6 cellular contexts compared by ENCODE assay signal in genomic region chr16:67430504-67431076, GRCh38. TPM values are rescaled to one million over a fixed set of nuclear protein-coding genes. Genes with fewer than 3 reads are reported as not detected.
DNase-seq lines count a peak whose midpoint lies in the region; FAIRE-seq and TF ChIP-seq lines count a peak whose summit lies in the region.

No MANE protein-coding gene starts in this region.

- dilution Hi-C loops in keratinocyte (cut with MboI; ENCODE audit: extremely low pct_ligation_motif_present, low sequenced_read_pairs): no loop called here

- H3K36me3 ChIP-seq in keratinocyte (ENCODE audit: control insufficient read depth in 2 of 2, extremely low read depth in 1 of 2, insufficient read depth in 2 of 2, low read length in 2 of 2): peaks cover 0 to under 1% of the 10 kb centered on the region in 2 experiments

- FAIRE-seq in keratinocyte (lab: Jason Lieb, UNC): no peak

- H3K27ac ChIP-seq in HL-60 (replicated peaks): no peak overlapping the region
- H3K27ac ChIP-seq in keratinocyte (ENCODE audit: control insufficient read depth, insufficient read depth, low read length): no peak overlapping the region

- peak overlapping the region; percentile 37 for H3K9ac ChIP-seq in keratinocyte (ENCODE audit: control insufficient read depth, extremely low read depth, insufficient read depth, low read length)

- H3K27me3 ChIP-seq in HL-60 (ENCODE audit: insufficient read depth, poor library complexity, severe bottlenecking): peaks cover 25% of the 10 kb centered on the region
- peaks cover 19% of the 10 kb centered on the region for H3K27me3 ChIP-seq in keratinocyte (ENCODE audit: control insufficient read depth, extremely low read depth, insufficient read depth, low read length)

- peak overlapping the region; percentile 30 for H3K4me3 ChIP-seq in HL-60 (replicated peaks; ENCODE audit: insufficient read depth, low read length)
- H3K4me3 ChIP-seq in keratinocyte (ENCODE audit: control insufficient read depth in 2 of 3, extremely low read depth in 1 of 3, insufficient read depth in 2 of 3, low read depth in 1 of 3, low read length in 3 of 3): peak overlapping the region; percentile 27 to 57 (median 55)

- no peaks in the 10 kb centered on the region for H3K9me3 ChIP-seq in keratinocyte (ENCODE audit: control insufficient read depth, low read depth, low read length)

- no peaks in the 10 kb centered on the region for H3K79me2 ChIP-seq in keratinocyte (ENCODE audit: control insufficient read depth, insufficient read depth, low read length)

- TF ChIP-seq CTCF in HL-60 (IDR thresholded peaks at IDR 0.05; ENCODE audit: insufficient read depth, low read length): no peak
- TF ChIP-seq CTCF in keratinocyte (optimal IDR thresholded peaks at IDR 0.05 in 1 of 3, IDR thresholded peaks at IDR 0.05 in 1 of 3, conservative IDR thresholded peaks at IDR 0.05 in 1 of 3; ENCODE audit: extremely low read depth in 1 of 3, insufficient read depth in 2 of 3, low read length in 3 of 3): no peak
- no peak for TF ChIP-seq CTCF in type B pancreatic cell (conservative IDR thresholded peaks at IDR 0.05)

- peak overlapping the region; percentile 71 for H2AFZ ChIP-seq in keratinocyte (ENCODE audit: control insufficient read depth, low read length)

- peak overlapping the region; percentile 62 for H3K27ac Mint-ChIP-seq in type B pancreatic cell

- peak overlapping the region; percentile 78 for H3K4me2 ChIP-seq in keratinocyte (ENCODE audit: control insufficient read depth, extremely low read depth, insufficient read depth, low read depth, low read length)

- DNase-seq in HL-60 (ENCODE audit: low read depth in 1 of 2, low spot score in 1 of 2) (no peak), keratinocyte (ENCODE audit: low read depth, low spot score) (no peak), type B pancreatic cell (ENCODE audit: extremely low spot score, unreplicated experiment) (no peak), DMS153 treated with DMSO at 0.1 percent for 48 hours (lab: John Stamatoyannopoulos, UW; ENCODE audit: unreplicated experiment) (no peak), GM03348 (ENCODE audit: low spot score) (no peak)
- peak; percentile 39 for DNase-seq in activated CD8-positive, alpha-beta memory T cell treated with anti-CD3 and anti-CD28 coated beads, Interleukin-2, amount 50 U/mL, for 4 hours

- no peaks in the 10 kb centered on the region for H3K9me3 Mint-ChIP-seq in type B pancreatic cell

- peaks cover 10% of the 10 kb centered on the region for H4K20me1 ChIP-seq in keratinocyte (ENCODE audit: control insufficient read depth, extremely low read depth, insufficient read depth, low read length)

- peak overlapping the region; percentile 86 for H3K4me3 Mint-ChIP-seq in type B pancreatic cell

- H3K9me1 ChIP-seq in keratinocyte (ENCODE audit: control insufficient read depth, extremely low read depth, insufficient read depth, low read length): no peaks in the 10 kb centered on the region

- peaks cover 12% of the 10 kb centered on the region for H3K4me1 ChIP-seq in keratinocyte (ENCODE audit: control insufficient read depth, extremely low read depth, insufficient read depth, low read length)

- peaks cover 43% of the 10 kb centered on the region for H3K27me3 Mint-ChIP-seq in type B pancreatic cell

- H3K36me3 Mint-ChIP-seq in type B pancreatic cell: no peaks in the 10 kb centered on the region

- H3K4me1 Mint-ChIP-seq in type B pancreatic cell (ENCODE audit: unreplicated experiment): peaks cover 20% of the 10 kb centered on the region

RNA-seq across cellular contexts. Expression of gene HSD11B2, which starts 0.3 kb away (rescaled TPM):
- 0.59 to 2.4 TPM (median 0.93 TPM) in 3 replicates for polyA plus RNA-seq in keratinocyte
- 1.7 TPM for polyA plus RNA-seq in keratinocyte (2011; ENCODE audit: low read depth)
- polyA plus RNA-seq in keratinocyte (2011; cell fraction: cytosol; rRNA removed): 0.64 and 0.65 TPM in 2 replicates
- 4.9 and 6.1 TPM in 2 replicates for polyA plus RNA-seq in keratinocyte (2011; cell fraction: nucleus; rRNA removed)
- polyA plus RNA-seq in keratinocyte (2012; ENCODE audit: low replicate concordance): 0.72 and 5.8 TPM in 2 replicates
- 0.48 to 1.4 TPM (median 1.1 TPM) in 3 replicates for polyA minus RNA-seq in keratinocyte
- polyA minus RNA-seq in keratinocyte (2011; cell fraction: cytosol; rRNA and poly(A)+ RNA removed): 0.96 TPM
- polyA minus RNA-seq in keratinocyte (2011; cell fraction: nucleus; rRNA and poly(A)+ RNA removed): 0.74 and 1.6 TPM in 2 replicates
- total RNA-seq in type B pancreatic cell (ENCODE audit: low replicate concordance): 5.4 and 8.5 TPM in 2 replicates

RNA-seq across cellular contexts. Expression of gene ZDHHC1, which starts 14.3 kb away (rescaled TPM):
- 1.1 to 3.2 TPM (median 1.8 TPM) in 3 replicates for polyA plus RNA-seq in keratinocyte
- 2.5 TPM for polyA plus RNA-seq in keratinocyte (2011; ENCODE audit: low read depth)
- 2.5 and 3.4 TPM in 2 replicates for polyA plus RNA-seq in keratinocyte (2011; cell fraction: cytosol; rRNA removed)
- polyA plus RNA-seq in keratinocyte (2011; cell fraction: nucleus; rRNA removed): 6.3 and 9.1 TPM in 2 replicates
- 2.9 and 3.1 TPM in 2 replicates for polyA plus RNA-seq in keratinocyte (2012; ENCODE audit: low replicate concordance)
- polyA minus RNA-seq in keratinocyte: 2.0 to 5.0 TPM (median 2.8 TPM) in 3 replicates
- 4.8 TPM for polyA minus RNA-seq in keratinocyte (2011; cell fraction: cytosol; rRNA and poly(A)+ RNA removed)
- polyA minus RNA-seq in keratinocyte (2011; cell fraction: nucleus; rRNA and poly(A)+ RNA removed): 4.3 and 7.5 TPM in 2 replicates
- 10.1 and 11.3 TPM in 2 replicates for total RNA-seq in type B pancreatic cell (ENCODE audit: low replicate concordance)

RNA-seq across cellular contexts. Expression of gene TPPP3, which starts 37.3 kb away (rescaled TPM):
- polyA plus RNA-seq in keratinocyte: 0.37 to 0.96 TPM in 2 of 3 replicates, not detected in the other
- polyA plus RNA-seq in keratinocyte (2011; ENCODE audit: low read depth): 1.1 TPM
- polyA plus RNA-seq in keratinocyte (2011; cell fraction: cytosol; rRNA removed): not detected in 2 replicates
- 0.11 and 0.17 TPM in 2 replicates for polyA plus RNA-seq in keratinocyte (2011; cell fraction: nucleus; rRNA removed)
- polyA plus RNA-seq in keratinocyte (2012; ENCODE audit: low replicate concordance): 0.10 and 0.79 TPM in 2 replicates
- 0.16 TPM in 1 of 3 replicates, not detected in the others for polyA minus RNA-seq in keratinocyte
- not detected for polyA minus RNA-seq in keratinocyte (2011; cell fraction: cytosol; rRNA and poly(A)+ RNA removed)
- 0.42 TPM in 1 of 2 replicates, not detected in the other for polyA minus RNA-seq in keratinocyte (2011; cell fraction: nucleus; rRNA and poly(A)+ RNA removed)
- total RNA-seq in type B pancreatic cell (ENCODE audit: low replicate concordance): 39.3 and 44.5 TPM in 2 replicates

RNA-seq across cellular contexts. Expression of gene ATP6V0D1, which starts 50.4 kb away (rescaled TPM):
- 97.1 to 199 TPM (median 117 TPM) in 3 replicates for polyA plus RNA-seq in keratinocyte
- polyA plus RNA-seq in keratinocyte (2011; ENCODE audit: low read depth): 168 TPM
- 154 and 187 TPM in 2 replicates for polyA plus RNA-seq in keratinocyte (2011; cell fraction: cytosol; rRNA removed)
- 147 and 159 TPM in 2 replicates for polyA plus RNA-seq in keratinocyte (2011; cell fraction: nucleus; rRNA removed)
- 121 and 126 TPM in 2 replicates for polyA plus RNA-seq in keratinocyte (2012; ENCODE audit: low replicate concordance)
- 236 to 343 TPM (median 341 TPM) in 3 replicates for polyA minus RNA-seq in keratinocyte
- polyA minus RNA-seq in keratinocyte (2011; cell fraction: cytosol; rRNA and poly(A)+ RNA removed): 226 TPM
- 86.6 and 86.8 TPM in 2 replicates for polyA minus RNA-seq in keratinocyte (2011; cell fraction: nucleus; rRNA and poly(A)+ RNA removed)
- 73.5 and 94.4 TPM in 2 replicates for total RNA-seq in type B pancreatic cell (ENCODE audit: low replicate concordance)

RNA-seq across cellular contexts. Expression of gene AGRP, which starts 52.8 kb away (rescaled TPM):
- not detected in 3 replicates for polyA plus RNA-seq in keratinocyte
- not detected for polyA plus RNA-seq in keratinocyte (2011; ENCODE audit: low read depth)
- polyA plus RNA-seq in keratinocyte (2011; cell fraction: cytosol; rRNA removed): not detected in 2 replicates
- not detected in 2 replicates for polyA plus RNA-seq in keratinocyte (2011; cell fraction: nucleus; rRNA removed)
- not detected in 2 replicates for polyA plus RNA-seq in keratinocyte (2012; ENCODE audit: low replicate concordance)
- not detected in 3 replicates for polyA minus RNA-seq in keratinocyte
- polyA minus RNA-seq in keratinocyte (2011; cell fraction: cytosol; rRNA and poly(A)+ RNA removed): not detected
- not detected in 2 replicates for polyA minus RNA-seq in keratinocyte (2011; cell fraction: nucleus; rRNA and poly(A)+ RNA removed)
- not detected in 2 replicates for total RNA-seq in type B pancreatic cell (ENCODE audit: low replicate concordance)
